20 cellular contexts compared by ENCODE assay signal in the genomic region with DNA sequence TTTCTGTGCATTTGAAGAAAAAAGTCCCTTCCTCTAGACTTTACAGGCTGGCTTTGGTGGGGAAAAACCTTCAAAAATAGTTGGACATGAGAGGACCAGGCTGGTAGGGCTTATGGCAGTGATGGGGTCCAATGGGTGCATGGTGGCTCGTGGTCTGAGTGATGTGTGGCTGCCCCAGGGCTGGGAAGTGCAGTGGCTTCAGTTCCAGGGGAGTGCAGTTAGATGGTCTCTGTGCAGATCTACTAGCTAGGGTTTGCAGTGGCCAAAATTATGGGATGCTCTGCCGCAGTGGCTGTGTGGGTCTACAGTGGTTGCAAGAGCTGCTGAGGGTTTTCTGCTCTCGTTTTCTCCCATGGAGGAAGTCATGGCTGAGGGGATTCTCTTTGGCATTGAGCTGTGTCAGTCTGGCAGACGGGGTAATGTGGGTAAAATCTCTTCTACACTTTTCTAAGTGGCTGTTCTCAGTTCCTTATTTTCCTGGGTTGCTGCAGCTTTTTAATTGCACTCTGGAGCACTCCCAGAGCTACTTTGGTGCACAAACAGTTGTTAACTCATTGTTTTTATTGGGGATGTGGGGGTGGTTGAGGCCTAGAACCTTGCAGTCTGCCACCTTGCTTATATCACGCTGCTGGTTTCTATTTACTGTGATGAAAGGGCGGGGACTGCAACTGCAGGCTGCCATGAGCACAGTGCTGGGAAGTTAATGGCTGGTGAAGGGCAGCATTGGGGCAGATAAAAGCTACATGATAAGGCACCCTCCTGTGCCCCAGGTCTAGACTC.
DNase-seq lines count a peak whose midpoint lies in the region; ATAC-seq and TF ChIP-seq lines count a peak whose summit lies in the region.
"Had no signal": no experiment of that assay in that cellular context is flagged by ENCODE, and none has a peak within 500 bp of the region (broad histone marks: within the 10 kb centered on the region; RNA-seq: fewer than 3 reads in every experiment).

No MANE protein-coding gene starts in this region.

- no peak overlapping the region for H3K9ac ChIP-seq in MM.1S (ENCODE audit: low read length)

- TF ChIP-seq CTCF in GM23338 (conservative IDR thresholded peaks at IDR 0.05; ENCODE audit: low read depth in 2 of 2) (no peak), MM.1S (IDR thresholded peaks at IDR 0.05; ENCODE audit: low read length) (no peak), mucosa of descending colon (IDR thresholded peaks at IDR 0.05) (no peak), omental fat pad (IDR thresholded peaks at IDR 0.05) (no peak), esophagus muscularis mucosa (IDR thresholded peaks at IDR 0.05) (no peak)

- H3K4me3 ChIP-seq in GM23338 (no peak overlapping the region), MM.1S (ENCODE audit: low read length) (no peak overlapping the region), mucosa of descending colon (no peak overlapping the region), esophagus muscularis mucosa (no peak overlapping the region)
- H3K4me3 ChIP-seq: upper lobe of right lung had no signal

- TF ChIP-seq POLR2A in esophagus muscularis mucosa (IDR thresholded peaks at IDR 0.05; ENCODE audit: low read depth) = no peak

- H3K27me3 Mint-ChIP-seq in GM23338 (ENCODE audit: insufficient read depth, low read depth, poor library complexity) = no peaks in the 10 kb centered on the region
- H3K27me3 Mint-ChIP-seq: activated naive CD8-positive, alpha-beta T cell treated with anti-CD3 and anti-CD28 coated beads, Interleukin-2, amount 10 ng/mL, durations not matched to agents 7 days and 5 days had no signal

- H3K27ac Mint-ChIP-seq in GM23338 = no peak overlapping the region
- H3K27ac Mint-ChIP-seq: activated naive CD8-positive, alpha-beta T cell treated with anti-CD3 and anti-CD28 coated beads, Interleukin-2, amount 10 ng/mL, durations not matched to agents 7 days and 5 days; natural killer cell; WTC11 had no signal

- H3K36me3 Mint-ChIP-seq in GM23338 (ENCODE audit: low read depth) = no peaks in the 10 kb centered on the region
- H3K36me3 Mint-ChIP-seq: activated naive CD8-positive, alpha-beta T cell treated with anti-CD3 and anti-CD28 coated beads, Interleukin-2, amount 10 ng/mL, durations not matched to agents 7 days and 5 days; natural killer cell; WTC11 had no signal

- peak overlapping the region; percentile 11; the same call in 1 of the 2 replicates for H2AFZ ChIP-seq in GM23338
- peak overlapping the region; percentile 33; the same call in 1 of the 2 replicates for H2AFZ ChIP-seq in MM.1S (ENCODE audit: low read length)

- H3K27me3 ChIP-seq in GM23338 (ENCODE audit: insufficient read depth) (no peaks in the 10 kb centered on the region), MM.1S (replicated peaks; ENCODE audit: insufficient read depth, low read length) (no peaks in the 10 kb centered on the region), esophagus muscularis mucosa (no peaks in the 10 kb centered on the region)
- H3K27me3 ChIP-seq: BE2C, upper lobe of right lung had no signal

- H3K4me2 ChIP-seq in GM23338 (no peak overlapping the region), MM.1S (ENCODE audit: low read depth, low read length) (no peak overlapping the region)

- no peaks in the 10 kb centered on the region for H3K79me2 ChIP-seq in GM23338 (replicated peaks; ENCODE audit: insufficient read depth)
- H3K79me2 ChIP-seq in MM.1S (ENCODE audit: low read length) = no peaks in the 10 kb centered on the region

- H3K9me3 Mint-ChIP-seq in GM23338 = no peaks in the 10 kb centered on the region

- WGBS in esophagus muscularis mucosa = 78% methylated on average over 6 of the region's 6 CpGs

- H3K9me3 ChIP-seq in MM.1S (replicated peaks; ENCODE audit: insufficient read depth, low read length) (no peaks in the 10 kb centered on the region), mucosa of descending colon (no peaks in the 10 kb centered on the region), esophagus muscularis mucosa (no peaks in the 10 kb centered on the region)
- H3K9me3 ChIP-seq: BE2C, upper lobe of right lung had no signal

- H3F3A ChIP-seq in GM23338 (replicated peaks; ENCODE audit: low read depth) (no peaks in the 10 kb centered on the region), MM.1S (ENCODE audit: insufficient read depth, low read length) (no peaks in the 10 kb centered on the region)

- H3K9me2 ChIP-seq in GM23338 (ENCODE audit: insufficient read depth) = no peaks in the 10 kb centered on the region
- H3K9me2 ChIP-seq in MM.1S (replicated peaks; ENCODE audit: insufficient read depth, low read length) = no peaks in the 10 kb centered on the region

- H3K4me1 ChIP-seq in GM23338 (ENCODE audit: insufficient read depth) (no peaks in the 10 kb centered on the region), MM.1S (ENCODE audit: low read length) (peaks cover 7% of the 10 kb centered on the region; the same call in 1 of the 2 replicates), mucosa of descending colon (ENCODE audit: low read depth) (no peaks in the 10 kb centered on the region), esophagus muscularis mucosa (no peaks in the 10 kb centered on the region)
- H3K4me1 ChIP-seq: BE2C, upper lobe of right lung had no signal

- ATAC-seq in GM18907 (IDR thresholded peaks at IDR 0.05; ENCODE audit: unreplicated experiment) (peak; percentile 88), GM23338 (no peak), mucosa of descending colon (peak; percentile 13), omental fat pad (ENCODE audit: low FRiP score) (no peak)
- ATAC-seq: natural killer cell, upper lobe of right lung, WTC11 had no signal

- H3K36me3 ChIP-seq in GM23338 (ENCODE audit: insufficient read depth) (no peaks in the 10 kb centered on the region), MM.1S (replicated peaks; ENCODE audit: insufficient read depth, low read length) (no peaks in the 10 kb centered on the region), mucosa of descending colon (ENCODE audit: low read depth) (no peaks in the 10 kb centered on the region), esophagus muscularis mucosa (no peaks in the 10 kb centered on the region)
- H3K36me3 ChIP-seq: BE2C, upper lobe of right lung had no signal

- no peak overlapping the region for H3K4me3 Mint-ChIP-seq in GM23338
- H3K4me3 Mint-ChIP-seq: activated naive CD8-positive, alpha-beta T cell treated with anti-CD3 and anti-CD28 coated beads, Interleukin-2, amount 10 ng/mL, durations not matched to agents 7 days and 5 days; natural killer cell; WTC11 had no signal

- H3K4me1 Mint-ChIP-seq in GM23338 = no peaks in the 10 kb centered on the region
- H3K4me1 Mint-ChIP-seq: activated naive CD8-positive, alpha-beta T cell treated with anti-CD3 and anti-CD28 coated beads, Interleukin-2, amount 10 ng/mL, durations not matched to agents 7 days and 5 days; natural killer cell had no signal

- intact Hi-C loops in mucosa of descending colon (cut with DNase I, micrococcal nuclease) = no loop called here
- intact Hi-C loops in esophagus muscularis mucosa (cut with DNase I) = no loop called here

- H4K20me1 ChIP-seq in GM23338 (replicated peaks; ENCODE audit: insufficient read depth) (no peaks in the 10 kb centered on the region), MM.1S (ENCODE audit: insufficient read depth, low read length) (no peaks in the 10 kb centered on the region)

- no peak for TF ChIP-seq EP300 in esophagus muscularis mucosa (IDR thresholded peaks at IDR 0.05)

- DNase-seq in GM23338 (ENCODE audit: low spot score) = no peak
- peak; percentile 16 for DNase-seq in MM.1S
- no peak for DNase-seq in mucosa of descending colon
- no peak for DNase-seq in omental fat pad (ENCODE audit: low spot score)
- DNase-seq in esophagus muscularis mucosa (ENCODE audit: extremely low spot score) = no peak
- DNase-seq in NCI-H1048 (lab: John Stamatoyannopoulos, UW) = no peak
- DNase-seq in HuH-7.5 (ENCODE audit: low spot score) = no peak
- DNase-seq: activated naive CD8-positive, alpha-beta T cell treated with anti-CD3 and anti-CD28 coated beads, Interleukin-2, amount 10 ng/mL, durations not matched to agents 7 days and 5 days; BE2C; DMS 273 treated with DMSO at 0.1 percent for 48 hours; Karpas-422; natural killer cell; NCI-H1436 treated with DMSO at 0.1 percent for 48 hours; NCI-H510A; stimulated activated naive CD4-positive, alpha-beta T cell treated with Interleukin-2 at 50 U/mL for 16 hours; T-helper 1 cell; upper lobe of right lung had no signal

- no peak overlapping the region for H3K27ac ChIP-seq in GM23338 (ENCODE audit: low read depth)
- no peak overlapping the region; the same call in 1 of the 2 replicates for H3K27ac ChIP-seq in MM.1S (ENCODE audit: low read length)
- H3K27ac ChIP-seq in esophagus muscularis mucosa (replicated peaks in 1 of 4) = no peak overlapping the region
- H3K27ac ChIP-seq: RWPE1, upper lobe of right lung had no signal

TF ChIP-seq in GM23338, 12 proteins besides CTCF, POLR2A, EP300 and RAD21 (continues in another document):
- TF ChIP-seq CREB1 (CRISPR knock-in tag; IDR thresholded peaks at IDR 0.05; ENCODE audit: low read depth) = no peak
- no peak for TF ChIP-seq POLR2AphosphoS5 (IDR thresholded peaks at IDR 0.05; ENCODE audit: low read depth)
- no peak for TF ChIP-seq EZH2 (IDR thresholded peaks at IDR 0.05; ENCODE audit: low read depth, unreplicated experiment)
- TF ChIP-seq ETS1 (IDR thresholded peaks at IDR 0.05) = no peak

Comparison
In these comparisons a context has a peak if more than half of its experiments do, and no peak if none do; other contexts are left out.
1. ATAC-seq: peak in GM18907 (single experiment) and mucosa of descending colon (single experiment); none in GM23338 (single experiment) and omental fat pad (single experiment).